Comparison of ENCODE assay signal across 11 cellular contexts in the genomic region with DNA sequence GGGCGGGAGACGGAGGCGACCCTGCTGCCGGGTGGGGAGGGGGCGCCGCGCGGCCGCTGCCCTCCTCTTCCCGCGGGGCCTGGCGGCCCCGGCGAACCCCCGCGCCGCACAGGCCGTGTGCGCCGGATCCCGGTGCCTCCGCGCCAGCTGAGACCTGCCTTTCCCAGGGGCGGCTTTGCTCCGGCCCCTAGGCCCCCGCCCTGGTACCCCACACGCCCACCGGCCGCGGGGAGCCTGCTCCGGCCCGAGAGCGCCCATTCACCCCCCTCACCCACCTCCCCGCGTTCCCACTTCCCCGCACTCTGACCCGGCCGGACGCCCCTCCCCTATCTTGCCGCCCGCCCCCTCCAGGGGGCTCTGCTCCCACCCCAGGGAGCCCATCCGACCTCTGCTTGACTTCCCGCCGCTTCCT. TPM values are rescaled to one million over a fixed set of nuclear protein-coding genes. Genes with fewer than 3 reads are reported as not detected.
A peak's percentile ranks its signal among the peaks of the same experiment; 100 is the strongest.
DNase-seq lines count a peak whose midpoint lies in the region; ATAC-seq and TF ChIP-seq lines count a peak whose summit lies in the region.
"Had no signal": no experiment of that assay in that cellular context is flagged by ENCODE, and none has a peak within 500 bp of the region (broad histone marks: within the 10 kb centered on the region; RNA-seq: fewer than 3 reads in every experiment).

No MANE protein-coding gene starts in this region.

- H3K4me1 Mint-ChIP-seq in activated B cell treated with CpG ODN at 0.5 μM for 24 hours: peaks cover 23% of the 10 kb centered on the region

- H3K27me3 ChIP-seq in cardiac muscle cell (peaks cover 84% of the 10 kb centered on the region), iPS-20b (ENCODE audit: insufficient read depth, low read length) (peaks cover 83% of the 10 kb centered on the region), thoracic aorta (replicated peaks; ENCODE audit: insufficient read depth) (peaks cover 20% of the 10 kb centered on the region)

- H3K36me3 ChIP-seq in cardiac muscle cell (no peaks in the 10 kb centered on the region), iPS-20b (ENCODE audit: insufficient read depth, low read depth, low read length) (no peaks in the 10 kb centered on the region), thoracic aorta (no peaks in the 10 kb centered on the region)

- H3K9me3 Mint-ChIP-seq in activated B cell treated with CpG ODN at 0.5 μM for 24 hours: no peaks in the 10 kb centered on the region

- no peak overlapping the region for H3K27ac ChIP-seq in cardiac muscle cell
- no peak overlapping the region for H3K27ac ChIP-seq in iPS-20b (ENCODE audit: low read length)
- no peak overlapping the region for H3K27ac ChIP-seq in thoracic aorta

- ATAC-seq in left cardiac atrium (no peak), activated B cell treated with CpG ODN at 0.5 μM for 24 hours (ENCODE audit: low read depth) (no peak), thoracic aorta (ENCODE audit: insufficient number of reproducible peaks, low FRiP score, low read depth) (no peak)

- CTCF ChIA-PET in activated B cell treated with CpG ODN at 0.5 μM for 24 hours (lab: Charles Lee): no interaction called here

- H3K4me3 ChIP-seq in cardiac muscle cell: peak overlapping the region; percentile 29
- peak overlapping the region; percentile 46; the same call in 1 of the 2 replicates for H3K4me3 ChIP-seq in iPS-20b (ENCODE audit: low read length)
- peak overlapping the region; percentile 47 for H3K4me3 ChIP-seq in thoracic aorta

- no peaks in the 10 kb centered on the region for H3K36me3 Mint-ChIP-seq in activated B cell treated with CpG ODN at 0.5 μM for 24 hours (ENCODE audit: low read depth)
- H3K36me3 Mint-ChIP-seq: activated CD8-positive, alpha-beta memory T cell treated with anti-CD3 and anti-CD28 coated beads, Interleukin-2, amount 10 ng/mL, durations not matched to agents 7 days and 5 days had no signal

- H3K27me3 Mint-ChIP-seq in activated B cell treated with CpG ODN at 0.5 μM for 24 hours: peaks cover 55% of the 10 kb centered on the region

- H3K4me1 ChIP-seq in cardiac muscle cell (ENCODE audit: low read depth) (no peaks in the 10 kb centered on the region), iPS-20b (ENCODE audit: insufficient read depth, low read length) (no peaks in the 10 kb centered on the region), thoracic aorta (ENCODE audit: control insufficient read depth in 1 of 2, low read depth in 2 of 2) (peaks cover 0 to 15% of the 10 kb centered on the region in 2 donors)

- H3K9me3 ChIP-seq in cardiac muscle cell (ENCODE audit: low read depth): no peaks in the 10 kb centered on the region
- no peaks in the 10 kb centered on the region for H3K9me3 ChIP-seq in iPS-20b (ENCODE audit: insufficient read depth, low read depth, low read length)
- H3K9me3 ChIP-seq in thoracic aorta: no peaks in the 10 kb centered on the region

- intact Hi-C loops in left cardiac atrium (cut with DNase I) (no loop called here), activated B cell treated with CpG ODN at 0.5 μM for 24 hours (cut with micrococcal nuclease) (no loop called here)

- POLR2A ChIA-PET in activated B cell treated with CpG ODN at 0.5 μM for 24 hours (lab: Charles Lee): no interaction called here

- TF ChIP-seq CTCF in cardiac muscle cell (IDR thresholded peaks at IDR 0.05; ENCODE audit: low read depth, low read length): no peak
- no peak for TF ChIP-seq CTCF in activated B cell treated with CpG ODN at 0.5 μM for 24 hours (IDR thresholded peaks at IDR 0.05)
- TF ChIP-seq CTCF in thoracic aorta (IDR thresholded peaks at IDR 0.05): no peak

- DNase-seq in cardiac muscle cell (ENCODE audit: low read depth in 1 of 2, low spot score in 1 of 2) (no peak), left cardiac atrium (no peak), activated B cell treated with CpG ODN at 0.5 μM for 24 hours (no peak), thoracic aorta (ENCODE audit: low spot score) (no peak), NCI-H2171 (lab: John Stamatoyannopoulos, UW) (no peak), globus pallidus (ENCODE audit: low spot score) (no peak), NCI-H774 (lab: John Stamatoyannopoulos, UW) (no peak)
- DNase-seq: activated CD8-positive, alpha-beta memory T cell treated with anti-CD3 and anti-CD28 coated beads, Interleukin-2, amount 10 ng/mL, durations not matched to agents 7 days and 5 days; NCI-H1694 had no signal

- no peak overlapping the region for H3K9ac ChIP-seq in iPS-20b (ENCODE audit: low read depth, low read length)

- H3K27ac Mint-ChIP-seq in activated B cell treated with CpG ODN at 0.5 μM for 24 hours: no peak overlapping the region
- H3K27ac Mint-ChIP-seq: activated CD8-positive, alpha-beta memory T cell treated with anti-CD3 and anti-CD28 coated beads, Interleukin-2, amount 10 ng/mL, durations not matched to agents 7 days and 5 days; CD14-positive monocyte had no signal

- H3K4me3 Mint-ChIP-seq in activated B cell treated with CpG ODN at 0.5 μM for 24 hours: peak overlapping the region; percentile 55
- H3K4me3 Mint-ChIP-seq: activated CD8-positive, alpha-beta memory T cell treated with anti-CD3 and anti-CD28 coated beads, Interleukin-2, amount 10 ng/mL, durations not matched to agents 7 days and 5 days had no signal

RNA-seq across cellular contexts. Expression of a gene that starts 0.4 kb away (rescaled TPM):
- total RNA-seq in cardiac muscle cell (not detected in 2 replicates), left cardiac atrium (not detected), activated B cell treated with CpG ODN at 0.5 μM for 24 hours (not detected in 2 replicates), thoracic aorta (under 1 TPM in 1 of 2 donors, not detected in 1; 0.41 TPM)
- polyA plus RNA-seq in cardiac muscle cell: not detected in 2 replicates
- total RNA-seq: activated CD8-positive, alpha-beta memory T cell treated with anti-CD3 and anti-CD28 coated beads, Interleukin-2, amount 10 ng/mL, durations not matched to agents 7 days and 5 days had no signal
- polyA plus RNA-seq: CD14-positive monocyte had no signal

RNA-seq across cellular contexts. Expression of a gene that starts 20.9 kb away (rescaled TPM):
- 1.4 and 3.3 TPM in 2 replicates for total RNA-seq in cardiac muscle cell
- 1.9 and 3.3 TPM in 2 replicates for polyA plus RNA-seq in cardiac muscle cell
- total RNA-seq in left cardiac atrium: 10 to 100 TPM; 53.0 to 63.7 TPM
- total RNA-seq in activated B cell treated with CpG ODN at 0.5 μM for 24 hours: 0.54 and 0.64 TPM in 2 replicates
- 10 to 100 TPM; 77.0 to 82.0 TPM for total RNA-seq in thoracic aorta
- polyA plus RNA-seq: CD14-positive monocyte had no signal

Comparison
In these comparisons a context has a peak if more than half of its experiments do, and no peak if none do; other contexts are left out.
1. RNA of a gene that starts 20.9 kb away (total RNA-seq): 77.0 to 82.0 TPM in thoracic aorta and 53.0 to 63.7 TPM in left cardiac atrium; 1.4 to 3.3 TPM in cardiac muscle cell and 0.54 to 0.64 TPM in activated B cell treated with CpG ODN at 0.5 μM for 24 hours; every median in the first group is over 10 times any median in the second.
2. Peak in every context shown above with its lines, with median percentiles within 50 percentile points of each other: H3K4me3 ChIP-seq.